Comparison of ENCODE assay signal across 18 cellular contexts in genomic region chr7:71835056-71835455, GRCh38.
DNase-seq lines count a peak whose midpoint lies in the region; ATAC-seq and TF ChIP-seq lines count a peak whose summit lies in the region.
"Had no signal": no experiment of that assay in that cellular context is flagged by ENCODE, and none has a peak within 500 bp of the region (broad histone marks: within the 10 kb centered on the region; RNA-seq: fewer than 3 reads in every experiment).

No MANE protein-coding gene starts in this region.

- no peaks in the 10 kb centered on the region for H3K36me3 ChIP-seq in aorta (ENCODE audit: control insufficient read depth in 1 of 2, insufficient read depth in 2 of 2, low read length in 1 of 2)
- H3K36me3 ChIP-seq: BLaER1 treated with 17β-estradiol and CSF1 and Interleukin-3, amounts not matched to agents 10 nM and 100 nM; HAP-1 had no signal

- no peak for TF ChIP-seq CTCF in AG04449 (IDR thresholded peaks at IDR 0.05; ENCODE audit: insufficient read depth, low read length, missing control alignments)

- no peak overlapping the region for H3K4me3 ChIP-seq in AG04449 (ENCODE audit: low read depth, low read length)
- no peak overlapping the region for H3K4me3 ChIP-seq in aorta (ENCODE audit: low read length in 2 of 2)
- H3K4me3 ChIP-seq: A549; BLaER1 treated with 17β-estradiol and CSF1 and Interleukin-3, amounts not matched to agents 10 nM and 100 nM; GM12878; GM23248; HAP-1 had no signal

- H3K27ac ChIP-seq in aorta (ENCODE audit: low read depth in 1 of 2, low read length in 2 of 2), result no peak overlapping the region
- H3K27ac ChIP-seq: 22Rv1; A549; BLaER1 treated with 17β-estradiol and CSF1 and Interleukin-3, amounts not matched to agents 10 nM and 100 nM; GM23248 had no signal

- DNase-seq in AG04449 (ENCODE audit: low read depth, low spot score) (peak; percentile 38), M059J (ENCODE audit: low read depth) (peak; percentile 69), astrocyte of the hippocampus (ENCODE audit: low read depth, low spot score) (peak; percentile 67), non-pigmented ciliary epithelial cell (ENCODE audit: low read depth) (peak; percentile 17), aorta (no peak), KG1 (lab: John Stamatoyannopoulos, UW) (no peak)
- DNase-seq: Calu3; CD8-positive, alpha-beta T cell; DMS79 treated with DMSO at 0.1 percent for 48 hours; EL; GM23248 had no signal

- no peaks in the 10 kb centered on the region for H3K27me3 ChIP-seq in aorta (ENCODE audit: control insufficient read depth in 1 of 2, insufficient read depth in 2 of 2, low read length in 1 of 2)
- H3K27me3 ChIP-seq: BLaER1 treated with 17β-estradiol and CSF1 and Interleukin-3, amounts not matched to agents 10 nM and 100 nM had no signal

- POLR2A ChIA-PET in AG04449 (lab: Yijun Ruan, JAX), result interaction anchor here (0.7 kb wide), 1 partner anchor 9 kb away, joined by 4 read pairs; no protein-coding TSS in a partner anchor

- no peaks in the 10 kb centered on the region for H3K4me1 ChIP-seq in aorta (ENCODE audit: control insufficient read depth in 1 of 2, insufficient read depth in 2 of 2, low read length in 2 of 2)
- H3K4me1 ChIP-seq: A549; BLaER1 treated with 17β-estradiol and CSF1 and Interleukin-3, amounts not matched to agents 10 nM and 100 nM; HAP-1 had no signal

- CTCF ChIA-PET in AG04449 (lab: Yijun Ruan, JAX), result interaction anchor here (1.2 kb wide), 1 partner anchor 8 kb away, joined by 3 read pairs; no protein-coding TSS in a partner anchor

- WGBS in aorta, 2 donors, result 65 to 71% methylated on average over 5 of the region's 5 CpGs

- intact Hi-C loops in aorta (cut with DNase I), result no loop called here

- H3K9me3 ChIP-seq in aorta (ENCODE audit: control insufficient read depth, low read length), result no peaks in the 10 kb centered on the region
- H3K9me3 ChIP-seq: BLaER1 treated with 17β-estradiol and CSF1 and Interleukin-3, amounts not matched to agents 10 nM and 100 nM; HAP-1 had no signal

- ATAC-seq in aorta (ENCODE audit: low FRiP score) (no peak), HG03196 (IDR thresholded peaks at IDR 0.05; ENCODE audit: unreplicated experiment) (no peak), HG02884 (IDR thresholded peaks at IDR 0.05; ENCODE audit: unreplicated experiment) (no peak)
- ATAC-seq: A549; CD8-positive, alpha-beta T cell; GM12878 had no signal

Comparison
In these comparisons a context has a peak if more than half of its experiments do, and no peak if none do; other contexts are left out.
1. DNase-seq: peak in AG04449 (single experiment), M059J (single experiment), astrocyte of the hippocampus (single experiment) and non-pigmented ciliary epithelial cell (single experiment); none in aorta (0 of 2) and KG1 (single experiment).